In the genomic region with DNA sequence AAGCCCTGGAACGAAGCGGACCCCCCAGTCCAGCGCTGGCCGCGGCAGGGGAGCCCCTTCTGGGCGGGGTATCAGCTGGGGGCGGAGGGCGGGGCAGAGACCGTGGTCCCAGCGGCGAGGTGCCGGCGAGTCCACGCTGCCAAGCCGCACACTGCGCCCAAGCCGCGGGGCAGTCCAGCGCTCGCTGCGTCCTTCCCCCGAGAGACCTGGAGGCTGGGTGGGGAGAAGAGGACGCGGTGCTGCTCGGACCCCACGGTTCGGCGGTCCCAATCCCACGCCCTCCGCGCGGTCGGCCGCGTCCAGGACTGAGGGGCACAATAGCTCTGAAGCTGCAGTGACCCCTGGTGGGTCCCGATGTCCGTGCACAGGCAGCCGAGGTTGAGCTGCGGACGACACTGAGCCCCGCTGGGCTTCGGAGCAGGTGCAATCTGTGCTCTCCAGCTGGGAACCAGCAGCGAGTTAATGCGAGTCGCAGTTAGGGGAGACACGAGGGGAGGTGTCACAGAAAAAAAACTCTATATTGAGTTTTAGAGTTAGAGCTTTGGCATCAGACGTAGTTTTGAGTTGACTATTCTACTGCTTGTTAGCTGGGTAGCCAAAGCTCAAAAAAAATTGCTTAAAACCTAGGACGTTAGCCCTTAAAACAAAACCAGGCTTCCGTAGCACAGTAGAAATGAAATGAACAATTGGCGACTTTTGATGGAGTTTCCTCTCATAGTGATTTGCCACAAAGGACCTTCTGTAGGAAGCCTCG, we compare ENCODE assay signal across 8 cellular contexts. TPM values are rescaled to one million over a fixed set of nuclear protein-coding genes. Genes with fewer than 3 reads are reported as not detected.
DNase-seq lines count a peak whose midpoint lies in the region; ATAC-seq and TF ChIP-seq lines count a peak whose summit lies in the region.

No MANE protein-coding gene starts in this region.

- H3K9me3 ChIP-seq in CD4-positive, alpha-beta memory T cell (ENCODE audit: control insufficient read depth in 1 of 2, low read length in 2 of 2), result no peaks in the 10 kb centered on the region
- no peaks in the 10 kb centered on the region for H3K9me3 ChIP-seq in uterus

- TF ChIP-seq CTCF in foreskin keratinocyte (conservative IDR thresholded peaks at IDR 0.05) (peak; percentile 90), uterus (IDR thresholded peaks at IDR 0.05) (peak; percentile 68 to 93 (median 86))

- peaks cover 23% of the 10 kb centered on the region for H3K4me1 ChIP-seq in CD4-positive, alpha-beta memory T cell (ENCODE audit: insufficient read depth, low read length)
- H3K4me1 ChIP-seq in foreskin keratinocyte, result peaks cover 7% of the 10 kb centered on the region
- H3K4me1 ChIP-seq in uterus, result no peaks in the 10 kb centered on the region

- H3K27ac ChIP-seq in CD4-positive, alpha-beta memory T cell (ENCODE audit: low read depth, low read length), result no peak overlapping the region
- no peak overlapping the region for H3K27ac ChIP-seq in foreskin keratinocyte
- peak overlapping the region; percentile 58 to 72 for H3K27ac ChIP-seq in uterus

- DNase-seq in CD4-positive, alpha-beta memory T cell, result peak in 2 of 5 donors; percentile 10 to 39
- DNase-seq in NCI-H2227 treated with DMSO at 0.1 percent for 48 hours (lab: John Stamatoyannopoulos, UW) (peak; percentile 57), foreskin keratinocyte (peak; percentile 22 to 56), uterus (peak; percentile 68 to 76)
- no peak for DNase-seq in activated T-cell treated with anti-CD3 and anti-CD28 coated beads, Interleukin-2, amount 50 U/mL, for 4 hours
- DNase-seq in naive thymus-derived CD8-positive, alpha-beta T cell, result no peak

- H3K27ac Mint-ChIP-seq in CD4-positive, alpha-beta memory T cell, result no peak overlapping the region
- H3K27ac Mint-ChIP-seq in naive thymus-derived CD8-positive, alpha-beta T cell, result peak overlapping the region in 1 of 10 donors; percentile 1

- no peaks in the 10 kb centered on the region for H3K36me3 ChIP-seq in CD4-positive, alpha-beta memory T cell (ENCODE audit: insufficient read depth, low read length)
- H3K36me3 ChIP-seq in uterus, result no peaks in the 10 kb centered on the region

- ATAC-seq in GM18873 (IDR thresholded peaks at IDR 0.05; ENCODE audit: low FRiP score, unreplicated experiment) (peak; percentile 85), HG03097 (IDR thresholded peaks at IDR 0.05; ENCODE audit: low FRiP score, unreplicated experiment) (peak; percentile 89), foreskin keratinocyte (peak; percentile 78)
- ATAC-seq in activated T-cell treated with anti-CD3 and anti-CD28 coated beads, Interleukin-2, amount 50 U/mL, for 4 hours, result peak; percentile 44 to 61
- ATAC-seq in naive thymus-derived CD8-positive, alpha-beta T cell, result peak in 1 of 2 donors; percentile 25

- POLR2A ChIA-PET in CD4-positive, alpha-beta memory T cell (lab: Charles Lee; ENCODE audit: partially characterized antibody), result no interaction called here
- POLR2A ChIA-PET in naive thymus-derived CD8-positive, alpha-beta T cell (lab: Charles Lee), result no interaction called here

- CTCF ChIA-PET in CD4-positive, alpha-beta memory T cell (lab: Charles Lee; ENCODE audit: partially characterized antibody), result interaction anchor here (0.7 to 3.3 kb wide), 2 partner anchors 10 to 245 kb away, joined by 3 to 13 read pairs; no protein-coding TSS in a partner anchor

- H3K4me3 Mint-ChIP-seq in CD4-positive, alpha-beta memory T cell, result peak overlapping the region in 5 of 8 donors; percentile 10 to 61 (median 29)
- peak overlapping the region; percentile 69 for H3K4me3 Mint-ChIP-seq in activated T-cell treated with anti-CD3 and anti-CD28 coated beads, Interleukin-2, amount 50 U/mL, for 4 hours
- peak overlapping the region in 7 of 10 donors; percentile 14 to 80 (median 59) for H3K4me3 Mint-ChIP-seq in naive thymus-derived CD8-positive, alpha-beta T cell

- H3K27me3 Mint-ChIP-seq in CD4-positive, alpha-beta memory T cell, result peaks cover 30 to 32% of the 10 kb centered on the region in 2 donors
- H3K27me3 Mint-ChIP-seq in activated T-cell treated with anti-CD3 and anti-CD28 coated beads, Interleukin-2, amount 50 U/mL, for 4 hours (ENCODE audit: low read depth), result peaks cover 58% of the 10 kb centered on the region
- peaks cover 23 to 53% (median 49%) of the 10 kb centered on the region in 5 donors for H3K27me3 Mint-ChIP-seq in naive thymus-derived CD8-positive, alpha-beta T cell

- peaks cover 10% of the 10 kb centered on the region for H3K27me3 ChIP-seq in CD4-positive, alpha-beta memory T cell (ENCODE audit: insufficient read depth, low read length)
- H3K27me3 ChIP-seq in foreskin keratinocyte (no peaks in the 10 kb centered on the region), uterus (no peaks in the 10 kb centered on the region)

- H3K4me1 Mint-ChIP-seq in CD4-positive, alpha-beta memory T cell, result peaks cover 7 to 19% (median 14%) of the 10 kb centered on the region in 4 donors
- H3K4me1 Mint-ChIP-seq in activated T-cell treated with anti-CD3 and anti-CD28 coated beads, Interleukin-2, amount 50 U/mL, for 4 hours (ENCODE audit: low read depth), result peaks cover 12% of the 10 kb centered on the region
- peaks cover 4 to 21% (median 13%) of the 10 kb centered on the region in 4 donors for H3K4me1 Mint-ChIP-seq in naive thymus-derived CD8-positive, alpha-beta T cell

- intact Hi-C loops in CD4-positive, alpha-beta memory T cell (cut with micrococcal nuclease), result no loop called here
- intact Hi-C loops in uterus (cut with DNase I; ENCODE audit: low total_unique reads), result loop anchor here (10.0 kb wide), 1 partner anchor 245 kb away; no protein-coding TSS in a partner anchor

- H3K9me3 Mint-ChIP-seq in CD4-positive, alpha-beta memory T cell, result peaks cover 0 to 3% (median 0%) of the 10 kb centered on the region in 8 donors
- no peaks in the 10 kb centered on the region for H3K9me3 Mint-ChIP-seq in activated T-cell treated with anti-CD3 and anti-CD28 coated beads, Interleukin-2, amount 50 U/mL, for 4 hours
- H3K9me3 Mint-ChIP-seq in naive thymus-derived CD8-positive, alpha-beta T cell, result peaks cover 0 to 6% (median 0%) of the 10 kb centered on the region in 9 donors

- TF ChIP-seq POLR2A in uterus (IDR thresholded peaks at IDR 0.05), result peak in 1 of 2 donors; percentile 20

- H3K36me3 Mint-ChIP-seq in CD4-positive, alpha-beta memory T cell, result no peaks in the 10 kb centered on the region
- no peaks in the 10 kb centered on the region for H3K36me3 Mint-ChIP-seq in activated T-cell treated with anti-CD3 and anti-CD28 coated beads, Interleukin-2, amount 50 U/mL, for 4 hours (ENCODE audit: insufficient read depth)
- peaks cover 0 to 5% (median 0%) of the 10 kb centered on the region in 3 donors for H3K36me3 Mint-ChIP-seq in naive thymus-derived CD8-positive, alpha-beta T cell

- no peak overlapping the region for H3K4me3 ChIP-seq in CD4-positive, alpha-beta memory T cell (ENCODE audit: low read length in 2 of 2)
- H3K4me3 ChIP-seq in uterus, result peak overlapping the region; percentile 57 to 75

RNA-seq across cellular contexts. Expression of a gene that starts 1.2 kb away (rescaled TPM):
- under 1 TPM; 0.44 to 1.00 TPM for total RNA-seq in CD4-positive, alpha-beta memory T cell
- 1 to 10 TPM in 1 of 2 donors, under 1 TPM in 1; 0.30 to 1.1 TPM for polyA plus RNA-seq in CD4-positive, alpha-beta memory T cell
- total RNA-seq in activated T-cell treated with anti-CD3 and anti-CD28 coated beads, Interleukin-2, amount 50 U/mL, for 4 hours, result under 1 TPM; 0.10 to 0.35 (median 0.16) TPM
- 2.5 and 9.3 TPM in 2 replicates for total RNA-seq in foreskin keratinocyte
- polyA plus RNA-seq in foreskin keratinocyte, result 0.88 and 2.6 TPM in 2 replicates
- total RNA-seq in naive thymus-derived CD8-positive, alpha-beta T cell, result under 1 TPM in 1 of 2 experiments, not detected in 1; 0.30 TPM
- polyA plus RNA-seq in naive thymus-derived CD8-positive, alpha-beta T cell, result 1 to 10 TPM in 1 of 3 donors, under 1 TPM in 2; 0.06 to 2.9 (median 0.08) TPM
- total RNA-seq in uterus, result 10 to 100 TPM in 3 of 4 donors, 1 to 10 TPM in 1; 6.4 to 47.1 (median 15.1) TPM

Comparison
In these comparisons a context has a peak if more than half of its experiments do, and no peak if none do; other contexts are left out.
1. DNase-seq: peak in NCI-H2227 treated with DMSO at 0.1 percent for 48 hours (single experiment), foreskin keratinocyte (2 of 2) and uterus (2 of 2); none in activated T-cell treated with anti-CD3 and anti-CD28 coated beads, Interleukin-2, amount 50 U/mL, for 4 hours (single experiment) and naive thymus-derived CD8-positive, alpha-beta T cell (0 of 10).
2. H3K27ac ChIP-seq: peak in uterus (2 of 2); none in CD4-positive, alpha-beta memory T cell (single experiment) and foreskin keratinocyte (single experiment).
3. H3K4me3 ChIP-seq: peak in uterus (2 of 2); none in CD4-positive, alpha-beta memory T cell (0 of 2).
4. Peak in every context shown above with its lines, with median percentiles within 50 percentile points of each other: H3K4me3 Mint-ChIP-seq.